11 cellular contexts compared by ENCODE assay signal in genomic region chr10:124983321-124983720, GRCh38. TPM values are rescaled to one million over a fixed set of nuclear protein-coding genes. Genes with fewer than 3 reads are reported as not detected.
A peak's percentile ranks its signal among the peaks of the same experiment; 100 is the strongest.
DNase-seq lines count a peak whose midpoint lies in the region; ATAC-seq and TF ChIP-seq lines count a peak whose summit lies in the region.
"Had no signal": no experiment of that assay in that cellular context is flagged by ENCODE, and none has a peak within 500 bp of the region (broad histone marks: within the 10 kb centered on the region; RNA-seq: fewer than 3 reads in every experiment).

No MANE protein-coding gene starts in this region.

- H3K27ac Mint-ChIP-seq in central memory CD8-positive, alpha-beta T cell (ENCODE audit: low read depth) = peak overlapping the region; percentile 69
- H3K27ac Mint-ChIP-seq: activated T-helper 2 cell treated with anti-CD3 and anti-CD28 coated beads, Interferon-gamma antibody, Interleukin-2, Interleukin-4, amounts not matched to agents 10 μg/mL and 5 μg/mL and 100 μg/mL, durations not matched to agents 14 hours and 24 hours and 36 hours had no signal

- H3K4me3 ChIP-seq in HFF-Myc (replicated peaks; ENCODE audit: low read depth, low read length) (no peak overlapping the region), right lobe of liver (no peak overlapping the region), BE2C (ENCODE audit: low read depth, low read length) (no peak overlapping the region)
- H3K4me3 ChIP-seq: uterus had no signal

- no peaks in the 10 kb centered on the region for H3K27me3 Mint-ChIP-seq in central memory CD8-positive, alpha-beta T cell

- H3K4me1 ChIP-seq in right lobe of liver = peaks cover 0 to 51% (median 23%) of the 10 kb centered on the region in 4 donors
- peaks cover 3% of the 10 kb centered on the region; the same call in 1 of the 2 replicates for H3K4me1 ChIP-seq in BE2C
- H3K4me1 ChIP-seq: uterus had no signal

- H3K36me3 ChIP-seq in right lobe of liver (peaks cover 0 to 26% (median 14%) of the 10 kb centered on the region in 4 donors), BE2C (peaks cover 33% of the 10 kb centered on the region)
- H3K36me3 ChIP-seq: uterus had no signal

- no peaks in the 10 kb centered on the region for H3K9me3 Mint-ChIP-seq in central memory CD8-positive, alpha-beta T cell
- H3K9me3 Mint-ChIP-seq: activated T-helper 2 cell treated with anti-CD3 and anti-CD28 coated beads, Interferon-gamma antibody, Interleukin-2, Interleukin-4, amounts not matched to agents 10 μg/mL and 5 μg/mL and 100 μg/mL, durations not matched to agents 14 hours and 24 hours and 36 hours had no signal

- intact Hi-C loops in right lobe of liver (cut with DNase I) = no loop called here

- ATAC-seq in central memory CD8-positive, alpha-beta T cell (replicated peaks; ENCODE audit: extremely low read depth, poor library complexity, severe bottlenecking) = no peak
- ATAC-seq in right lobe of liver (peak in 1 of 4 donors; percentile 3), GM18502 (IDR thresholded peaks at IDR 0.05; ENCODE audit: poor library complexity, unreplicated experiment) (no peak)

- H3K4me3 Mint-ChIP-seq in central memory CD8-positive, alpha-beta T cell = no peak overlapping the region

- H3K4me1 Mint-ChIP-seq in central memory CD8-positive, alpha-beta T cell = peaks cover 17% of the 10 kb centered on the region

- peaks cover 53% of the 10 kb centered on the region for H3K36me3 Mint-ChIP-seq in central memory CD8-positive, alpha-beta T cell (ENCODE audit: insufficient read depth)

- DNase-seq in CD1c-positive myeloid dendritic cell (ENCODE audit: extremely low spot score) (peak; percentile 13), HFF-Myc (ENCODE audit: extremely low read depth, low read depth) (peak; percentile 25), right lobe of liver (no peak), DMS114 treated with DMSO at 0.1 percent for 48 hours (lab: John Stamatoyannopoulos, UW; ENCODE audit: unreplicated experiment) (no peak), SKM-1 treated with dmso at 0.1 percent for 144 hours (lab: John Stamatoyannopoulos, UW; ENCODE audit: unreplicated experiment) (no peak), BE2C (no peak)
- no peak for DNase-seq in central memory CD8-positive, alpha-beta T cell (ENCODE audit: low spot score in 2 of 2)
- DNase-seq: NCI-H510A, uterus had no signal

- H3K27me3 ChIP-seq in right lobe of liver (no peaks in the 10 kb centered on the region), BE2C (no peaks in the 10 kb centered on the region)
- H3K27me3 ChIP-seq: uterus had no signal

- H3K9me3 ChIP-seq in right lobe of liver = no peaks in the 10 kb centered on the region
- no peaks in the 10 kb centered on the region for H3K9me3 ChIP-seq in BE2C
- H3K9me3 ChIP-seq: uterus had no signal

- TF ChIP-seq CTCF in HFF-Myc (IDR thresholded peaks at IDR 0.05; ENCODE audit: low read depth, low read length, missing control alignments) = no peak
- TF ChIP-seq CTCF in right lobe of liver (IDR thresholded peaks at IDR 0.05) = no peak
- no peak for TF ChIP-seq CTCF in BE2C (IDR thresholded peaks at IDR 0.05; ENCODE audit: low read depth, low read length)

- 50% methylated on average over 5 of the region's 6 CpGs for WGBS in right lobe of liver (ENCODE audit: insufficient coverage, low coverage, low lambda C conversion rate, missing lambda C conversion rate)

- no peak for TF ChIP-seq POLR2A in right lobe of liver (IDR thresholded peaks at IDR 0.05)

- peak overlapping the region; percentile 31 to 90 (median 84) for H3K27ac ChIP-seq in right lobe of liver
- H3K27ac ChIP-seq: uterus had no signal

RNA-seq across cellular contexts. Expression of gene ZRANB1, which starts 41.4 kb away (rescaled TPM):
- total RNA-seq in right lobe of liver = 10 to 100 TPM in 4 of 6 experiments, 1 to 10 TPM in 2; 8.6 to 17.6 (median 11.6) TPM
- 19.4 TPM for polyA plus RNA-seq in BE2C (2012; ENCODE audit: insufficient read depth, insufficient read length, low read depth)

Comparison
In these comparisons a context has a peak if more than half of its experiments do, and no peak if none do; other contexts are left out.
1. DNase-seq: peak in CD1c-positive myeloid dendritic cell (single experiment) and HFF-Myc (single experiment); none in central memory CD8-positive, alpha-beta T cell (0 of 2), right lobe of liver (0 of 3), DMS114 treated with DMSO at 0.1 percent for 48 hours (single experiment), SKM-1 treated with dmso at 0.1 percent for 144 hours (single experiment) and BE2C (single experiment).